16 cellular contexts compared by ENCODE assay signal in genomic region chr17:78039581-78039980, GRCh38.
A peak's percentile ranks its signal among the peaks of the same experiment; 100 is the strongest.
DNase-seq lines count a peak whose midpoint lies in the region; ATAC-seq and TF ChIP-seq lines count a peak whose summit lies in the region.
"Had no signal": no experiment of that assay in that cellular context is flagged by ENCODE, and none has a peak within 500 bp of the region (broad histone marks: within the 10 kb centered on the region; RNA-seq: fewer than 3 reads in every experiment).

No MANE protein-coding gene starts in this region.

- H4K8ac ChIP-seq in neuronal stem cell (ENCODE audit: low read depth, low read length): no peak overlapping the region

- no peak overlapping the region for H2BK5ac ChIP-seq in neuronal stem cell (ENCODE audit: low read length)

- H2AFZ ChIP-seq in neuronal stem cell (ENCODE audit: low read length): no peak overlapping the region
- H2AFZ ChIP-seq in osteoblast (ENCODE audit: low read length): no peak overlapping the region

- ATAC-seq in CD8-positive, alpha-beta T cell: no peak
- ATAC-seq in HG03097 (IDR thresholded peaks at IDR 0.05; ENCODE audit: low FRiP score, unreplicated experiment) (no peak), HG02885 (IDR thresholded peaks at IDR 0.05; ENCODE audit: poor library complexity, unreplicated experiment) (no peak)

- DNase-seq in CD8-positive, alpha-beta T cell: no peak
- no peak for DNase-seq in coronary artery (ENCODE audit: low spot score)
- DNase-seq in neuronal stem cell (ENCODE audit: low spot score): no peak
- DNase-seq in effector CD4-positive, alpha-beta T cell: no peak
- DNase-seq in osteoblast (ENCODE audit: insufficient read length, low spot score, missing footprints): no peak
- DNase-seq: adrenal gland; mesendoderm; MM.1S; OCI-M1; stimulated activated CD4-positive, alpha-beta T cell treated with anti-CD3 and anti-CD28 coated beads, Interleukin-4, amount 100 ng/mL, for 24 hours; stimulated activated CD8-positive, alpha-beta memory T cell treated with anti-CD3 and anti-CD28 coated beads, Interleukin-4, amount 100 ng/mL, for 48 hours had no signal

- peaks cover 2% of the 10 kb centered on the region for H3K79me1 ChIP-seq in neuronal stem cell (ENCODE audit: low read depth, low read length)

- no peak overlapping the region for H3K18ac ChIP-seq in neuronal stem cell (ENCODE audit: low read length)

- H2AK5ac ChIP-seq in neuronal stem cell (ENCODE audit: low read depth, low read length): no peak overlapping the region

- H3K4ac ChIP-seq in neuronal stem cell (ENCODE audit: low read length): no peak overlapping the region

- no peaks in the 10 kb centered on the region for H3K27me3 ChIP-seq in CD8-positive, alpha-beta T cell (ENCODE audit: insufficient read depth, low read length)
- H3K27me3 ChIP-seq in neuronal stem cell (ENCODE audit: control insufficient read depth in 3 of 3, insufficient read depth in 3 of 3, low read depth in 1 of 3, low read length in 3 of 3) (no peaks in the 10 kb centered on the region), osteoblast (ENCODE audit: insufficient read depth, low read length) (no peaks in the 10 kb centered on the region)
- H3K27me3 ChIP-seq: adrenal gland, SJSA1, tibial nerve had no signal

- no peaks in the 10 kb centered on the region for H3K27me3 Mint-ChIP-seq in CD8-positive, alpha-beta T cell (ENCODE audit: low read depth)

- H3K4me1 Mint-ChIP-seq in CD8-positive, alpha-beta T cell (ENCODE audit: low read depth): peaks cover 55% of the 10 kb centered on the region

- WGBS in neuronal stem cell (ENCODE audit: extremely low coverage in 2 of 2, insufficient read length in 2 of 2, insufficient replicate concordance in 1 of 2), 2 donors: no CpG with 5 or more reads among the region's 5 CpGs

- H3K79me2 ChIP-seq in osteoblast (ENCODE audit: insufficient read depth, low read length): peaks cover 12% of the 10 kb centered on the region

- CTCF ChIA-PET in CD8-positive, alpha-beta T cell (lab: Charles Lee): interaction anchor here (0.9 to 1.4 kb wide), 2 partner anchors 23 to 497 kb away, joined by 3 read pairs; no protein-coding TSS in a partner anchor

- no peaks in the 10 kb centered on the region for H3K9me3 ChIP-seq in CD8-positive, alpha-beta T cell (ENCODE audit: low read length)
- no peaks in the 10 kb centered on the region for H3K9me3 ChIP-seq in neuronal stem cell (replicated peaks in 1 of 2; ENCODE audit: control insufficient read depth in 2 of 2, insufficient read depth in 1 of 2, low read depth in 1 of 2, low read length in 2 of 2)
- H3K9me3 ChIP-seq in osteoblast (ENCODE audit: low read depth, low read length): no peaks in the 10 kb centered on the region
- H3K9me3 ChIP-seq: adrenal gland, SJSA1, tibial nerve had no signal

- H2BK15ac ChIP-seq in neuronal stem cell (ENCODE audit: low read length): no peak overlapping the region

- H3K9me3 Mint-ChIP-seq in CD8-positive, alpha-beta T cell: no peaks in the 10 kb centered on the region

- H3K4me3 ChIP-seq in CD8-positive, alpha-beta T cell (ENCODE audit: low read depth, low read length): no peak overlapping the region
- H3K4me3 ChIP-seq in coronary artery (peak overlapping the region; percentile 79), neuronal stem cell (ENCODE audit: low read length in 2 of 2) (no peak overlapping the region), osteoblast (ENCODE audit: insufficient read depth, low read length) (no peak overlapping the region)

- peaks cover 27% of the 10 kb centered on the region for H3K36me3 ChIP-seq in CD8-positive, alpha-beta T cell (ENCODE audit: insufficient read depth, low read length)
- H3K36me3 ChIP-seq in neuronal stem cell (replicated peaks in 1 of 2; ENCODE audit: control insufficient read depth in 2 of 2, insufficient read depth in 2 of 2, low read length in 2 of 2) (peaks cover 17 to 80% of the 10 kb centered on the region in 2 donors), osteoblast (ENCODE audit: insufficient read depth, low read length) (no peaks in the 10 kb centered on the region)

- H2BK120ac ChIP-seq in neuronal stem cell (ENCODE audit: low read depth, low read length): no peak overlapping the region

- H3K9ac ChIP-seq in neuronal stem cell (ENCODE audit: low read depth, low read length, poor library complexity): peak overlapping the region; percentile 25

- peak overlapping the region; percentile 31 for H3K23ac ChIP-seq in neuronal stem cell (ENCODE audit: low read depth, low read length, poor library complexity)

- H4K20me1 ChIP-seq in osteoblast (ENCODE audit: insufficient read depth, low read length): no peaks in the 10 kb centered on the region

- H3K4me1 ChIP-seq in CD8-positive, alpha-beta T cell (ENCODE audit: insufficient read depth, low read length): peaks cover 11% of the 10 kb centered on the region
- H3K4me1 ChIP-seq in neuronal stem cell (ENCODE audit: control insufficient read depth in 2 of 2, insufficient read depth in 1 of 2, low read depth in 1 of 2, low read length in 2 of 2) (no peaks in the 10 kb centered on the region), osteoblast (ENCODE audit: insufficient read depth, low read length) (peaks cover 13% of the 10 kb centered on the region)

- no peak overlapping the region for H3K4me3 Mint-ChIP-seq in CD8-positive, alpha-beta T cell

- H3K27ac ChIP-seq in C4-2B (peak overlapping the region; percentile 34), coronary artery (peak overlapping the region in 1 of 2 donors; percentile 13), neuronal stem cell (replicated peaks; ENCODE audit: low read length) (no peak overlapping the region), osteoblast (ENCODE audit: low read depth, low read length) (no peak overlapping the region)
- no peak overlapping the region for H3K27ac ChIP-seq in CD8-positive, alpha-beta T cell (ENCODE audit: low read depth, low read length)

- H4K91ac ChIP-seq in neuronal stem cell (ENCODE audit: low read depth, low read length, poor library complexity): no peak overlapping the region

- H3K36me3 Mint-ChIP-seq in CD8-positive, alpha-beta T cell: peaks cover 73% of the 10 kb centered on the region

- intact Hi-C loops in CD8-positive, alpha-beta T cell (cut with DNase I, micrococcal nuclease): no loop called here

- H2BK12ac ChIP-seq in neuronal stem cell (ENCODE audit: low read length): no peak overlapping the region

- TF ChIP-seq CTCF in C4-2B (conservative IDR thresholded peaks at IDR 0.05): no peak
- TF ChIP-seq CTCF in CD8-positive, alpha-beta T cell (IDR thresholded peaks at IDR 0.05): no peak
- TF ChIP-seq CTCF in coronary artery (IDR thresholded peaks at IDR 0.05): no peak
- no peak for TF ChIP-seq CTCF in osteoblast (IDR thresholded peaks at IDR 0.05; ENCODE audit: extremely low read depth, low read depth, low read length)

- H3K14ac ChIP-seq in neuronal stem cell (ENCODE audit: low read length): no peak overlapping the region

- no peak overlapping the region for H3K4me2 ChIP-seq in neuronal stem cell (ENCODE audit: insufficient read depth, low read length, poor library complexity, severe bottlenecking)
- H3K4me2 ChIP-seq in osteoblast (ENCODE audit: insufficient read depth, low read length): no peak overlapping the region

- H3K27ac Mint-ChIP-seq in CD8-positive, alpha-beta T cell: peak overlapping the region; percentile 18

- POLR2A ChIA-PET in CD8-positive, alpha-beta T cell (lab: Charles Lee): no interaction called here
